Comparison of ENCODE assay signal across 9 cellular contexts in genomic region chr19:50383307-50383851, GRCh38. TPM values are rescaled to one million over a fixed set of nuclear protein-coding genes. Genes with fewer than 3 reads are reported as not detected.
DNase-seq lines count a peak whose midpoint lies in the region; ATAC-seq and TF ChIP-seq lines count a peak whose summit lies in the region.
"Had no signal": no experiment of that assay in that cellular context is flagged by ENCODE, and none has a peak within 500 bp of the region (broad histone marks: within the 10 kb centered on the region; RNA-seq: fewer than 3 reads in every experiment).

No MANE protein-coding gene starts in this region.

- H3K4me1 ChIP-seq in Caco-2 (peaks cover 6% of the 10 kb centered on the region; the same call in 1 of the 2 replicates), HUES48 (ENCODE audit: control insufficient read depth, insufficient read depth, low read length) (peaks cover 6% of the 10 kb centered on the region)

- H3K27ac Mint-ChIP-seq in Caco-2 (ENCODE audit: unreplicated experiment) (peak overlapping the region; percentile 91), chondrocyte (ENCODE audit: unreplicated experiment) (peak overlapping the region; percentile 98)
- peak overlapping the region; percentile 88 to 98 (median 93) for H3K27ac Mint-ChIP-seq in naive thymus-derived CD8-positive, alpha-beta T cell

- H3K4me1 Mint-ChIP-seq in Caco-2 (ENCODE audit: low read depth, unreplicated experiment), result peaks cover 10% of the 10 kb centered on the region
- H3K4me1 Mint-ChIP-seq in chondrocyte (ENCODE audit: low read depth), result peaks cover 23% of the 10 kb centered on the region
- peaks cover 36 to 55% (median 40%) of the 10 kb centered on the region in 4 donors for H3K4me1 Mint-ChIP-seq in naive thymus-derived CD8-positive, alpha-beta T cell

- no peaks in the 10 kb centered on the region for H3K27me3 Mint-ChIP-seq in Caco-2 (ENCODE audit: insufficient read depth, unreplicated experiment)
- no peaks in the 10 kb centered on the region for H3K27me3 Mint-ChIP-seq in chondrocyte (ENCODE audit: low read depth)
- H3K27me3 Mint-ChIP-seq in naive thymus-derived CD8-positive, alpha-beta T cell, result peaks cover 0 to 5% (median 0%) of the 10 kb centered on the region in 5 donors

- CTCF ChIA-PET in Caco-2 (lab: Charles Lee), result interaction anchor here (0.6 to 2.1 kb wide), 5 partner anchors 11 to 173 kb away, joined by 3 to 20 read pairs (median 6); no protein-coding TSS in a partner anchor

- POLR2A ChIA-PET in Caco-2 (lab: Charles Lee), result interaction anchor here (2.0 kb wide), 1 partner anchor 77 kb away, joined by 18 read pairs; no protein-coding TSS in a partner anchor
- POLR2A ChIA-PET in naive thymus-derived CD8-positive, alpha-beta T cell (lab: Charles Lee), result interaction anchor here (0.8 to 2.6 kb wide), 10 partner anchors 7 to 719 kb away, joined by 3 to 21 read pairs (median 4); partner anchors contain the start of genes JOSD2 and NR1H2

- H3K4me3 Mint-ChIP-seq in Caco-2 (ENCODE audit: unreplicated experiment), result peak overlapping the region; percentile 86
- peak overlapping the region; percentile 97 for H3K4me3 Mint-ChIP-seq in chondrocyte (ENCODE audit: unreplicated experiment)
- peak overlapping the region; percentile 92 to 99 (median 96) for H3K4me3 Mint-ChIP-seq in naive thymus-derived CD8-positive, alpha-beta T cell

- in situ Hi-C loops in GM13977 (cut with MboI; ENCODE audit: low pct_unique_long_range_greater_than_20kb, low sequenced_read_pairs, unreplicated experiment), result no loop called here

- H3K4me3 ChIP-seq in Caco-2 (ENCODE audit: low read depth, low read length) (peak overlapping the region; percentile 72), HUES48 (ENCODE audit: low read depth, low read length) (peak overlapping the region; percentile 81)

- TF ChIP-seq CTCF in Caco-2 (IDR thresholded peaks at IDR 0.05; ENCODE audit: insufficient read depth in 1 of 2, low read depth in 1 of 2, low read length in 1 of 2, severe bottlenecking in 1 of 2, unreplicated experiment in 1 of 2) (no peak), chondrocyte (IDR thresholded peaks at IDR 0.05) (no peak), GM13977 (IDR thresholded peaks at IDR 0.05; ENCODE audit: extremely low read depth, insufficient read depth, missing control alignments) (no peak)

- intact Hi-C loops in Caco-2 (cut with micrococcal nuclease; ENCODE audit: unreplicated experiment), result no loop called here

- DNase-seq in Caco-2 (no peak), chondrocyte (ENCODE audit: low spot score) (no peak), inferior parietal cortex (ENCODE audit: extremely low spot score) (no peak), GM13977 (ENCODE audit: low spot score) (no peak), SIG-M5 treated with dmso at 0.1 percent for 504 hours (lab: John Stamatoyannopoulos, UW; ENCODE audit: unreplicated experiment) (no peak), superior temporal gyrus (ENCODE audit: extremely low spot score) (no peak)
- DNase-seq in naive thymus-derived CD8-positive, alpha-beta T cell, result peak in 1 of 10 donors; percentile 35

- ATAC-seq in naive thymus-derived CD8-positive, alpha-beta T cell, result peak in 1 of 2 donors; percentile 34

- no peaks in the 10 kb centered on the region for H3K27me3 ChIP-seq in Caco-2 (replicated peaks; ENCODE audit: control insufficient read depth, insufficient read depth, low read length)
- H3K27me3 ChIP-seq in HUES48 (ENCODE audit: control insufficient read depth, insufficient read depth, low read length), result no peaks in the 10 kb centered on the region

- H3K27ac ChIP-seq in HUES48 (ENCODE audit: low read depth, low read length), result peak overlapping the region; percentile 50

- H3K9me3 ChIP-seq in Caco-2 (no peaks in the 10 kb centered on the region), HUES48 (ENCODE audit: control insufficient read depth, insufficient read depth, low read length) (no peaks in the 10 kb centered on the region)

- peaks cover 6% of the 10 kb centered on the region for H3K36me3 ChIP-seq in Caco-2 (ENCODE audit: control insufficient read depth, insufficient read depth, low read length)
- peaks cover 62% of the 10 kb centered on the region for H3K36me3 ChIP-seq in HUES48 (ENCODE audit: control insufficient read depth, insufficient read depth, low read length)

- H3K9me3 Mint-ChIP-seq in Caco-2 (ENCODE audit: unreplicated experiment) (no peaks in the 10 kb centered on the region), chondrocyte (ENCODE audit: low read depth) (no peaks in the 10 kb centered on the region)
- H3K9me3 Mint-ChIP-seq in naive thymus-derived CD8-positive, alpha-beta T cell, result no peaks in the 10 kb centered on the region

- H3K36me3 Mint-ChIP-seq in Caco-2 (ENCODE audit: insufficient read depth, unreplicated experiment) (peaks cover 48% of the 10 kb centered on the region), chondrocyte (ENCODE audit: low read depth) (peaks cover 10% of the 10 kb centered on the region)
- peaks cover 0 to 36% (median 0%) of the 10 kb centered on the region in 3 donors for H3K36me3 Mint-ChIP-seq in naive thymus-derived CD8-positive, alpha-beta T cell

- H3K9ac ChIP-seq in HUES48 (ENCODE audit: low read depth, low read length), result peak overlapping the region; percentile 76

- TSS peak; percentile 96 for BruUV-seq in Caco-2 (replicated peaks; lab: Mats Ljungman, UMichigan)

RNA-seq across cellular contexts. Expression of gene POLD1, which starts 0.8 kb away (rescaled TPM):
- 128 TPM in 2 replicates for total RNA-seq in Caco-2 (2022)
- total RNA-seq in chondrocyte, result 15.7 to 37.2 TPM (median 15.8 TPM) in 3 replicates
- total RNA-seq in naive thymus-derived CD8-positive, alpha-beta T cell, result 10 to 100 TPM; 38.4 to 40.8 TPM
- 10 to 100 TPM; 26.0 to 34.4 (median 33.8) TPM for polyA plus RNA-seq in naive thymus-derived CD8-positive, alpha-beta T cell

RNA-seq across cellular contexts. Expression of gene NR1H2, which starts 7.1 kb away (rescaled TPM):
- total RNA-seq in Caco-2 (2022) (38.3 and 40.3 TPM in 2 replicates), chondrocyte (47.7 to 48.9 TPM (median 48.3 TPM) in 3 replicates)
- total RNA-seq in naive thymus-derived CD8-positive, alpha-beta T cell, result 100 to 1,000 TPM; 106 to 107 TPM
- 100 to 1,000 TPM in 1 of 3 donors, 10 to 100 TPM in 2; 69.6 to 100 (median 86.7) TPM for polyA plus RNA-seq in naive thymus-derived CD8-positive, alpha-beta T cell

RNA-seq across cellular contexts. Expression of gene NAPSA, which starts 17.9 kb away (rescaled TPM):
- 1.2 and 1.6 TPM in 2 replicates for total RNA-seq in Caco-2 (2022)
- 0.27 to 0.74 TPM (median 0.55 TPM) in 3 replicates for total RNA-seq in chondrocyte
- total RNA-seq in naive thymus-derived CD8-positive, alpha-beta T cell, result 1 to 10 TPM; 6.4 to 9.7 TPM
- polyA plus RNA-seq in naive thymus-derived CD8-positive, alpha-beta T cell, result 1 to 10 TPM in 2 of 3 donors, under 1 TPM in 1; 0.37 to 2.0 (median 1.3) TPM
- total RNA-seq: HT1080 had no signal

RNA-seq across cellular contexts. Expression of gene SPIB, which starts 35.4 kb away (rescaled TPM):
- total RNA-seq in Caco-2 (2022) (0.50 and 0.51 TPM in 2 replicates), chondrocyte (not detected in 3 replicates)
- total RNA-seq in naive thymus-derived CD8-positive, alpha-beta T cell, result 1 to 10 TPM; 4.5 to 5.6 TPM
- under 1 TPM in 2 of 3 donors, not detected in 1; 0.10 to 0.32 TPM for polyA plus RNA-seq in naive thymus-derived CD8-positive, alpha-beta T cell

RNA-seq across cellular contexts. Expression of gene MYBPC2, which starts 49.3 kb away (rescaled TPM):
- total RNA-seq in Caco-2 (2022), result 0.91 and 1.6 TPM in 2 replicates
- not detected in 3 replicates for total RNA-seq in chondrocyte
- total RNA-seq in naive thymus-derived CD8-positive, alpha-beta T cell, result not detected
- not detected for polyA plus RNA-seq in naive thymus-derived CD8-positive, alpha-beta T cell
- total RNA-seq: HT1080 had no signal
